ENCODE assay signal across 14 cellular contexts in genomic region chr12:39966251-39966650, GRCh38.
DNase-seq lines count a peak whose midpoint lies in the region; ATAC-seq and TF ChIP-seq lines count a peak whose summit lies in the region.
"Had no signal": no experiment of that assay in that cellular context is flagged by ENCODE, and none has a peak within 500 bp of the region (broad histone marks: within the 10 kb centered on the region; RNA-seq: fewer than 3 reads in every experiment).

No MANE protein-coding gene starts in this region.

- POLR2A ChIA-PET in RWPE1 (lab: Yijun Ruan, JAX; ENCODE audit: low non-redundant PET): no interaction called here

- intact Hi-C loops in heart right ventricle (cut with DNase I): no loop called here

- H3K4me1 ChIP-seq in adipocyte (ENCODE audit: control insufficient read depth, insufficient read depth, low read length) (no peaks in the 10 kb centered on the region), heart right ventricle (peaks cover 0 to 8% (median 0%) of the 10 kb centered on the region in 9 donors)
- H3K4me1 ChIP-seq: Caco-2 had no signal

- H3K27me3 ChIP-seq in adipocyte (replicated peaks; ENCODE audit: control insufficient read depth, insufficient read depth, low read length): no peaks in the 10 kb centered on the region
- H3K27me3 ChIP-seq in heart right ventricle: no peaks in the 10 kb centered on the region

- WGBS in heart right ventricle, 2 donors: 52 to 57% methylated on average over 2 of the region's 2 CpGs

- DNase-seq in adipocyte (ENCODE audit: low read depth) (peak; percentile 7), glomerular visceral epithelial cell (ENCODE audit: extremely low spot score) (peak; percentile 14), left kidney (ENCODE audit: low read depth, low spot score) (peak; percentile 5), renal cortical epithelial cell (ENCODE audit: low read depth) (peak; percentile 76), heart right ventricle (no peak), COLO668 (lab: John Stamatoyannopoulos, UW; ENCODE audit: unreplicated experiment) (no peak), NCI-H2227 (lab: John Stamatoyannopoulos, UW; ENCODE audit: unreplicated experiment) (no peak), RWPE1 (ENCODE audit: low spot score) (no peak)
- DNase-seq: Caco-2; CD8-positive, alpha-beta T cell; DND-41; GDM1; GOT3; H9 had no signal

- H3K36me3 ChIP-seq in adipocyte (ENCODE audit: control insufficient read depth, insufficient read depth, low read length, severe bottlenecking) (no peaks in the 10 kb centered on the region), heart right ventricle (no peaks in the 10 kb centered on the region)

- CTCF ChIA-PET in RWPE1 (lab: Yijun Ruan, JAX): no interaction called here

- H3K4me3 ChIP-seq in adipocyte (ENCODE audit: low read length) (no peak overlapping the region), heart right ventricle (no peak overlapping the region)

- no peak for ATAC-seq in heart right ventricle
- ATAC-seq: CD8-positive, alpha-beta T cell had no signal

- no peak for TF ChIP-seq CTCF in heart right ventricle (IDR thresholded peaks at IDR 0.05)
- TF ChIP-seq CTCF in RWPE1 (conservative IDR thresholded peaks at IDR 0.05; ENCODE audit: low read depth): no peak

- H3K27ac ChIP-seq in heart right ventricle: no peak overlapping the region
- H3K27ac ChIP-seq in RWPE1: no peak overlapping the region

- no peak overlapping the region for H3K9ac ChIP-seq in adipocyte (ENCODE audit: low read length)

- H3K9me3 ChIP-seq in adipocyte (ENCODE audit: control insufficient read depth, low read length) (no peaks in the 10 kb centered on the region), heart right ventricle (peaks cover 0 to 10% (median 0%) of the 10 kb centered on the region in 11 donors)

Comparison
In these comparisons a context has a peak if more than half of its experiments do, and no peak if none do; other contexts are left out.
1. DNase-seq: peak in adipocyte (single experiment), glomerular visceral epithelial cell (single experiment), left kidney (single experiment) and renal cortical epithelial cell (single experiment); none in heart right ventricle (0 of 2), COLO668 (single experiment), NCI-H2227 (single experiment) and RWPE1 (single experiment).